In genomic region chr21:30842990-30843389, GRCh38 we compare ENCODE assay signal across 21 cellular contexts. TPM values are rescaled to one million over a fixed set of nuclear protein-coding genes. Genes with fewer than 3 reads are reported as not detected.
DNase-seq lines count a peak whose midpoint lies in the region; ATAC-seq and TF ChIP-seq lines count a peak whose summit lies in the region.
"Had no signal": no experiment of that assay in that cellular context is flagged by ENCODE, and none has a peak within 500 bp of the region (broad histone marks: within the 10 kb centered on the region; RNA-seq: fewer than 3 reads in every experiment).

No MANE protein-coding gene starts in this region.

- H3K4me1 Mint-ChIP-seq in H9: no peaks in the 10 kb centered on the region
- no peaks in the 10 kb centered on the region for H3K4me1 Mint-ChIP-seq in neural crest cell
- H3K4me1 Mint-ChIP-seq in T-helper 2 cell treated with Interferon-gamma antibody and Interleukin-4, amounts not matched to agents 5 μg/mL and 100 μg/mL, for 36 hours (ENCODE audit: low read depth): peaks cover 6% of the 10 kb centered on the region

- no peak for TF ChIP-seq POLR2A in transverse colon (IDR thresholded peaks at IDR 0.05)

- H3K4ac ChIP-seq in H9 (ENCODE audit: low read depth, low read length): no peak overlapping the region

- BruUV-seq in PC-9 (replicated peaks; lab: Mats Ljungman, UMichigan): no TSS peak

- no peak overlapping the region for H3K27ac ChIP-seq in H9 (ENCODE audit: insufficient read length, low read depth, low read length)
- H3K27ac ChIP-seq in PC-9: no peak overlapping the region
- H3K27ac ChIP-seq in transverse colon: no peak overlapping the region
- H3K27ac ChIP-seq: BLaER1, SJCRH30 had no signal

- H2BK120ac ChIP-seq in H9 (ENCODE audit: low read depth, low read length, poor library complexity, severe bottlenecking): no peak overlapping the region

- H2BK5ac ChIP-seq in H9 (ENCODE audit: insufficient read length, low read length): no peak overlapping the region

- in situ Hi-C loops in transverse colon (cut with MboI; ENCODE audit: low pct_ligation_motif_present in 1 of 4, low pct_unique_long_range_greater_than_20kb in 1 of 4, low sequenced_read_pairs in 3 of 4): no loop called here

- no peak overlapping the region for H2BK15ac ChIP-seq in H9 (ENCODE audit: low read depth, low read length)

- H3K79me2 ChIP-seq in H9 (ENCODE audit: insufficient read depth, low read length) (no peaks in the 10 kb centered on the region), PC-9 (ENCODE audit: low read depth) (no peaks in the 10 kb centered on the region)

- no peak overlapping the region for H4K91ac ChIP-seq in H9 (ENCODE audit: insufficient read length, low read depth, low read length)

- no peak overlapping the region for H3K23ac ChIP-seq in H9 (ENCODE audit: insufficient read length, low read depth, low read length)

- H3K18ac ChIP-seq in H9 (ENCODE audit: insufficient read length, low read depth, low read length): no peak overlapping the region

- CTCF ChIA-PET in PC-9 (lab: Charles Lee): no interaction called here

- H4K8ac ChIP-seq in H9 (replicated peaks; ENCODE audit: insufficient read length, low read depth, low read length): no peak overlapping the region

- H3K9me3 Mint-ChIP-seq in H9 (no peaks in the 10 kb centered on the region; a peak in 1 of 5 replicates), neural crest cell (no peaks in the 10 kb centered on the region)
- peaks cover 4% of the 10 kb centered on the region for H3K9me3 Mint-ChIP-seq in T-helper 2 cell treated with Interferon-gamma antibody and Interleukin-4, amounts not matched to agents 5 μg/mL and 100 μg/mL, for 36 hours
- H3K9me3 Mint-ChIP-seq: CD4-positive, alpha-beta T cell had no signal

- no peak overlapping the region for H2BK12ac ChIP-seq in H9 (ENCODE audit: insufficient read length, low read depth, low read length)

- no peak overlapping the region for H2BK20ac ChIP-seq in H9 (ENCODE audit: low read depth, low read length, poor library complexity, severe bottlenecking)

- H3K27me3 Mint-ChIP-seq in H9 (ENCODE audit: low read depth): peaks cover 3% of the 10 kb centered on the region
- peaks cover 12% of the 10 kb centered on the region for H3K27me3 Mint-ChIP-seq in neural crest cell (ENCODE audit: low read depth)
- H3K27me3 Mint-ChIP-seq in T-helper 2 cell treated with Interferon-gamma antibody and Interleukin-4, amounts not matched to agents 5 μg/mL and 100 μg/mL, for 36 hours (ENCODE audit: low read depth): peaks cover 9% of the 10 kb centered on the region

- no peak overlapping the region for H3K56ac ChIP-seq in H9 (ENCODE audit: insufficient read length, low read depth, low read length)

- no peak overlapping the region for H2AFZ ChIP-seq in H9 (ENCODE audit: low read length)
- H2AFZ ChIP-seq in PC-9: no peak overlapping the region

- no peaks in the 10 kb centered on the region for H3K9me3 ChIP-seq in H9 (ENCODE audit: control insufficient read depth, low read depth, low read length)
- H3K9me3 ChIP-seq in PC-9 (ENCODE audit: insufficient read depth, low read depth): no peaks in the 10 kb centered on the region
- no peaks in the 10 kb centered on the region for H3K9me3 ChIP-seq in transverse colon
- H3K9me3 ChIP-seq: BLaER1, SJCRH30 had no signal

- H3K4me3 ChIP-seq in PC-9: no peak overlapping the region
- H3K4me3 ChIP-seq in transverse colon: no peak overlapping the region
- H3K4me3 ChIP-seq: BLaER1, SJCRH30 had no signal

- no peaks in the 10 kb centered on the region for H3K9me2 ChIP-seq in PC-9 (ENCODE audit: insufficient read depth)

- H3K4me2 ChIP-seq in H9 (ENCODE audit: insufficient read depth, insufficient read length, low read length) (no peak overlapping the region), PC-9 (no peak overlapping the region)
- H3K4me2 ChIP-seq: BLaER1 had no signal

- TF ChIP-seq CTCF in GM12872 (IDR thresholded peaks at IDR 0.05; ENCODE audit: insufficient read depth, low read depth, low read length) (0 out of 3 replicates have a peak, but pooled peaks have one; percentile 1), H9 (conservative IDR thresholded peaks at IDR 0.05) (peak; percentile 44), PC-9 (conservative IDR thresholded peaks at IDR 0.05) (0 out of 2 replicates have a peak, but pooled peaks have one; percentile 20), neural crest cell (conservative IDR thresholded peaks at IDR 0.05) (peak; percentile 41), transverse colon (IDR thresholded peaks at IDR 0.05) (no peak)

- DNase-seq in H9 (no peak), PC-9 (no peak), neural crest cell (ENCODE audit: low read depth, low spot score) (no peak), transverse colon (no peak), sciatic nerve (ENCODE audit: low spot score) (no peak)
- DNase-seq in T-helper 2 cell treated with Interferon-gamma antibody and Interleukin-4, amounts not matched to agents 5 μg/mL and 100 μg/mL, for 36 hours (ENCODE audit: low spot score): no peak
- DNase-seq: CD4-positive, alpha-beta T cell; COR-L47; Kasumi-1; NCI-H1048; NCI-H1417 treated with DMSO at 0.1 percent for 48 hours; NCI-H187 treated with DMSO at 0.1 percent for 48 hours; NCI-H2107; NCI-H2227 treated with DMSO at 0.1 percent for 48 hours; NCI-H510A; SJCRH30 had no signal

- no peaks in the 10 kb centered on the region for H3K4me1 ChIP-seq in H9 (ENCODE audit: insufficient read depth, low read length)
- H3K4me1 ChIP-seq in PC-9 (replicated peaks; ENCODE audit: insufficient read depth): no peaks in the 10 kb centered on the region
- no peaks in the 10 kb centered on the region for H3K4me1 ChIP-seq in transverse colon
- H3K4me1 ChIP-seq: BLaER1, SJCRH30 had no signal

- H3K4me3 Mint-ChIP-seq in H9 (no peak overlapping the region), neural crest cell (no peak overlapping the region)
- H3K4me3 Mint-ChIP-seq in T-helper 2 cell treated with Interferon-gamma antibody and Interleukin-4, amounts not matched to agents 5 μg/mL and 100 μg/mL, for 36 hours: no peak overlapping the region
- H3K4me3 Mint-ChIP-seq: CD4-positive, alpha-beta T cell had no signal

- H3K79me1 ChIP-seq in H9 (ENCODE audit: insufficient read depth, low read depth, low read length, poor library complexity, severe bottlenecking): no peaks in the 10 kb centered on the region

- no peak overlapping the region for H3K14ac ChIP-seq in H9 (ENCODE audit: insufficient read depth, low read length)

- H2AK5ac ChIP-seq in H9 (ENCODE audit: insufficient read length, low read length): no peak overlapping the region

- H4K20me1 ChIP-seq in H9 (ENCODE audit: control insufficient read depth, insufficient read depth, insufficient read length): no peaks in the 10 kb centered on the region
- H4K20me1 ChIP-seq in PC-9 (ENCODE audit: insufficient read depth): no peaks in the 10 kb centered on the region
- H4K20me1 ChIP-seq: BLaER1 had no signal

- no peak overlapping the region for H4K5ac ChIP-seq in H9 (ENCODE audit: insufficient read length, low read depth, low read length)

- POLR2A ChIA-PET in PC-9 (lab: Charles Lee; ENCODE audit: unreplicated experiment): no interaction called here

- H3K23me2 ChIP-seq in H9 (ENCODE audit: insufficient read length, low read depth, low read length, poor library complexity, severe bottlenecking): no peaks in the 10 kb centered on the region

- H3K36me3 ChIP-seq in PC-9 (ENCODE audit: low read depth) (no peaks in the 10 kb centered on the region), transverse colon (no peaks in the 10 kb centered on the region)
- H3K36me3 ChIP-seq: BLaER1, SJCRH30 had no signal

- no peak for ATAC-seq in GM18861 (IDR thresholded peaks at IDR 0.05; ENCODE audit: unreplicated experiment)
- ATAC-seq in sciatic nerve: no peak

- intact Hi-C loops in PC-9 (cut with micrococcal nuclease; ENCODE audit: unreplicated experiment): no loop called here
- intact Hi-C loops in transverse colon (cut with DNase I; ENCODE audit: low total_unique reads): no loop called here
- intact Hi-C loops in sciatic nerve (cut with DNase I): no loop called here

- no peak for TF ChIP-seq EP300 in transverse colon (IDR thresholded peaks at IDR 0.05; ENCODE audit: low read depth)

- no peaks in the 10 kb centered on the region for H3K36me3 Mint-ChIP-seq in H9 (ENCODE audit: insufficient read depth in 1 of 3, low read depth in 3 of 3)
- no peaks in the 10 kb centered on the region for H3K36me3 Mint-ChIP-seq in neural crest cell (ENCODE audit: low read depth)
- no peaks in the 10 kb centered on the region for H3K36me3 Mint-ChIP-seq in T-helper 2 cell treated with Interferon-gamma antibody and Interleukin-4, amounts not matched to agents 5 μg/mL and 100 μg/mL, for 36 hours (ENCODE audit: low read depth)

- H3K27ac Mint-ChIP-seq in H9 (no peak overlapping the region), neural crest cell (ENCODE audit: unreplicated experiment) (no peak overlapping the region)
- H3K27ac Mint-ChIP-seq in T-helper 2 cell treated with Interferon-gamma antibody and Interleukin-4, amounts not matched to agents 5 μg/mL and 100 μg/mL, for 36 hours: no peak overlapping the region
- H3K27ac Mint-ChIP-seq: CD4-positive, alpha-beta T cell had no signal

- H3K27me3 ChIP-seq in H9 (ENCODE audit: insufficient read depth, low read length): no peaks in the 10 kb centered on the region; the same call in 1 of the 2 replicates
- H3K27me3 ChIP-seq in PC-9 (ENCODE audit: insufficient read depth, low read depth): no peaks in the 10 kb centered on the region
- no peaks in the 10 kb centered on the region for H3K27me3 ChIP-seq in transverse colon
- H3K27me3 ChIP-seq: BLaER1, SJCRH30 had no signal

- no peak overlapping the region for H3T11ph ChIP-seq in H9 (ENCODE audit: low read length)

- H3F3A ChIP-seq in PC-9 (ENCODE audit: insufficient read depth, low read depth): no peaks in the 10 kb centered on the region

- H3K9ac ChIP-seq in H9 (ENCODE audit: extremely low read depth, insufficient read length, low read length): no peak overlapping the region
- H3K9ac ChIP-seq: BLaER1 had no signal

RNA-seq across cellular contexts. Expression of gene KRTAP7-1, which starts 13.4 kb away (rescaled TPM):
- total RNA-seq in H9 (2021): not detected in 2 replicates
- not detected in 2 replicates for total RNA-seq in PC-9 (2021)
- total RNA-seq in neural crest cell: not detected in 2 replicates
- not detected for total RNA-seq in transverse colon
- total RNA-seq in sciatic nerve: not detected
- total RNA-seq: CD4-positive, alpha-beta T cell; G401; MCF 10A; SJCRH30 had no signal

RNA-seq across cellular contexts. Expression of gene KRTAP8-1, which starts 29.9 kb away (rescaled TPM):
- total RNA-seq in H9 (2021) (not detected in 2 replicates), PC-9 (2021) (not detected in 2 replicates), neural crest cell (not detected in 2 replicates), transverse colon (not detected), sciatic nerve (not detected)
- total RNA-seq: CD4-positive, alpha-beta T cell; G401; MCF 10A; SJCRH30 had no signal

RNA-seq across cellular contexts. Expression of gene KRTAP11-1, which starts 38.4 kb away (rescaled TPM):
- not detected in 2 replicates for total RNA-seq in H9 (2021)
- total RNA-seq in PC-9 (2021): not detected in 2 replicates
- not detected in 2 replicates for total RNA-seq in neural crest cell
- total RNA-seq in transverse colon: not detected
- total RNA-seq in sciatic nerve: not detected
- total RNA-seq: CD4-positive, alpha-beta T cell; G401; MCF 10A; SJCRH30 had no signal

Comparison
In these comparisons a context has a peak if more than half of its experiments do, and no peak if none do; other contexts are left out.
1. CTCF ChIP-seq: peak in GM12872 (single experiment), H9 (single experiment), PC-9 (single experiment) and neural crest cell (single experiment); none in transverse colon (0 of 5).